ENCODE assay signal across 8 cellular contexts in genomic region chr15:99371180-99372103, GRCh38.
DNase-seq lines count a peak whose midpoint lies in the region; ATAC-seq lines count a peak whose summit lies in the region.

No MANE protein-coding gene starts in this region.

- H3K27me3 Mint-ChIP-seq in activated naive CD8-positive, alpha-beta T cell treated with anti-CD3 and anti-CD28 coated beads, Interleukin-2, amount 50 U/mL, for 24 hours = no peaks in the 10 kb centered on the region

- H3K9me3 ChIP-seq in HAP-1 = no peaks in the 10 kb centered on the region

- no peaks in the 10 kb centered on the region for H3K27me3 ChIP-seq in HAP-1 (ENCODE audit: low read depth)

- peaks cover 41% of the 10 kb centered on the region for H3K36me3 Mint-ChIP-seq in activated naive CD8-positive, alpha-beta T cell treated with anti-CD3 and anti-CD28 coated beads, Interleukin-2, amount 50 U/mL, for 24 hours (ENCODE audit: low read depth)

- in situ Hi-C loops in HAP-1 (cut with MboI; ENCODE audit: low sequenced_read_pairs) = no loop called here

- H3K27ac Mint-ChIP-seq in activated naive CD8-positive, alpha-beta T cell treated with anti-CD3 and anti-CD28 coated beads, Interleukin-2, amount 50 U/mL, for 24 hours = peak overlapping the region; percentile 83

- no peaks in the 10 kb centered on the region for H3K36me3 ChIP-seq in HAP-1 (replicated peaks)

- H3K4me3 Mint-ChIP-seq in activated naive CD8-positive, alpha-beta T cell treated with anti-CD3 and anti-CD28 coated beads, Interleukin-2, amount 50 U/mL, for 24 hours = no peak overlapping the region

- DNase-seq in AG08395 (ENCODE audit: low spot score) (peak; percentile 16), NCI-H510A treated with DMSO at 0.1 percent for 48 hours (lab: John Stamatoyannopoulos, UW) (no peak), NCI-H510A (lab: John Stamatoyannopoulos, UW) (no peak), HAP-1 (ENCODE audit: low spot score in 2 of 2) (no peak), NCI-H1105 treated with DMSO at 0.1 percent for 48 hours (lab: John Stamatoyannopoulos, UW) (no peak)
- DNase-seq in activated naive CD8-positive, alpha-beta T cell treated with anti-CD3 and anti-CD28 coated beads, Interleukin-2, amount 50 U/mL, for 24 hours = no peak

- no peak overlapping the region for H3K4me3 ChIP-seq in HAP-1

- ATAC-seq in GM18870 (IDR thresholded peaks at IDR 0.05; ENCODE audit: unreplicated experiment) (peak; percentile 89), HG03045 (IDR thresholded peaks at IDR 0.05; ENCODE audit: unreplicated experiment) (peak; percentile 80)
- peak; percentile 91 for ATAC-seq in activated naive CD8-positive, alpha-beta T cell treated with anti-CD3 and anti-CD28 coated beads, Interleukin-2, amount 50 U/mL, for 24 hours

- peaks cover 32% of the 10 kb centered on the region for H3K9me3 Mint-ChIP-seq in activated naive CD8-positive, alpha-beta T cell treated with anti-CD3 and anti-CD28 coated beads, Interleukin-2, amount 50 U/mL, for 24 hours

- H3K4me1 ChIP-seq in HAP-1 = no peaks in the 10 kb centered on the region

- H3K4me1 Mint-ChIP-seq in activated naive CD8-positive, alpha-beta T cell treated with anti-CD3 and anti-CD28 coated beads, Interleukin-2, amount 50 U/mL, for 24 hours = peaks cover 23% of the 10 kb centered on the region
